In the genomic region with DNA sequence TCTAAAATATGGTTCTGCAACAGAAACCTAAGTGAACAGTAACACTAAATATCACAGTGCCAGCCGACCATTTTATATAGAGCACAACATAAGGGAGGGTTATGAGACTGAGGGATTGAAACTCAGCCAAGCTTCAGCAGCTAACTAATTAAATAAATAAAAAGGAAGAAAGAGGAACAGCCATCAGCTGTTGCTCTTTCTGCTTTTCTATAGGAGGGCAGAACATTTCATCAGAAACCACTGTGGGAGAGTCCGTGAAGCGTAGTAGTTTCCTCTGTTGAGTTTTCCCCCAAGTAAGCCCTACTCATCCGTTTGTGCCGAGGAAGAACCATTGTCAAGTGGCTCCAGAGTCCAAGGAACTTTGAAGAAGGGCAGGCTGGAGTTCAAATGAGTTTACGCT, we compare ENCODE assay signal across 13 cellular contexts.
DNase-seq lines count a peak whose midpoint lies in the region; TF ChIP-seq lines count a peak whose summit lies in the region.
"Had no signal": no experiment of that assay in that cellular context is flagged by ENCODE, and none has a peak within 500 bp of the region (broad histone marks: within the 10 kb centered on the region; RNA-seq: fewer than 3 reads in every experiment).

No MANE protein-coding gene starts in this region.

- TF ChIP-seq CTCF in brain (conservative IDR thresholded peaks at IDR 0.05) (no peak), neural crest cell (conservative IDR thresholded peaks at IDR 0.05) (no peak), endothelial cell (IDR thresholded peaks at IDR 0.05; ENCODE audit: unreplicated experiment) (no peak)

- peak overlapping the region in 3 of 5 experiments; percentile 2 to 59 (median 51) for H3K4me3 Mint-ChIP-seq in brain
- no peak overlapping the region for H3K4me3 Mint-ChIP-seq in neural crest cell
- no peak overlapping the region for H3K4me3 Mint-ChIP-seq in endothelial cell (ENCODE audit: unreplicated experiment)
- H3K4me3 Mint-ChIP-seq: CD8-positive, alpha-beta memory T cell had no signal

- H3K27me3 Mint-ChIP-seq in brain (no peaks in the 10 kb centered on the region), neural crest cell (ENCODE audit: low read depth) (no peaks in the 10 kb centered on the region), endothelial cell (ENCODE audit: unreplicated experiment) (no peaks in the 10 kb centered on the region)
- H3K27me3 Mint-ChIP-seq: CD8-positive, alpha-beta memory T cell had no signal

- peaks cover 0 to 23% (median 3%) of the 10 kb centered on the region in 5 experiments for H3K9me3 Mint-ChIP-seq in brain
- peaks cover 14% of the 10 kb centered on the region for H3K9me3 Mint-ChIP-seq in neural crest cell
- no peaks in the 10 kb centered on the region for H3K9me3 Mint-ChIP-seq in endothelial cell (ENCODE audit: unreplicated experiment)

- DNase-seq in Daoy (ENCODE audit: low read depth) (peak; percentile 7), NOMO-1 (lab: John Stamatoyannopoulos, UW; ENCODE audit: unreplicated experiment in 2 of 2) (peak; percentile 45 to 77), neural crest cell (ENCODE audit: low read depth, low spot score) (no peak), dedifferentiated amniotic fluid mesenchymal stem cell (ENCODE audit: extremely low spot score) (no peak), NCI-H82 treated with DMSO at 0.1 percent for 48 hours (lab: John Stamatoyannopoulos, UW; ENCODE audit: unreplicated experiment) (no peak), endothelial cell (ENCODE audit: low spot score) (no peak)
- DNase-seq in activated effector memory CD4-positive, alpha-beta T cell treated with Interleukin-2 at 50 U/mL for 16 hours, result no peak
- DNase-seq: CD8-positive, alpha-beta memory T cell; NCI-H187 treated with DMSO at 0.1 percent for 48 hours; NCI-H446; NCI-H748 treated with DMSO at 0.1 percent for 48 hours; SW 1271 had no signal

- H3K36me3 Mint-ChIP-seq in brain (peaks cover 36% of the 10 kb centered on the region), neural crest cell (ENCODE audit: low read depth) (peaks cover 3% of the 10 kb centered on the region), endothelial cell (ENCODE audit: low read depth, unreplicated experiment) (peaks cover 16% of the 10 kb centered on the region)
- H3K36me3 Mint-ChIP-seq: CD8-positive, alpha-beta memory T cell had no signal

- H3K4me1 Mint-ChIP-seq in brain (peaks cover 52% of the 10 kb centered on the region), neural crest cell (peaks cover 31% of the 10 kb centered on the region), endothelial cell (ENCODE audit: unreplicated experiment) (peaks cover 3% of the 10 kb centered on the region)
- H3K4me1 Mint-ChIP-seq: CD8-positive, alpha-beta memory T cell had no signal

- H3K27ac Mint-ChIP-seq in brain, result peak overlapping the region in 3 of 5 experiments; percentile 29 to 90 (median 79)
- peak overlapping the region; percentile 63 for H3K27ac Mint-ChIP-seq in neural crest cell (ENCODE audit: unreplicated experiment)
- H3K27ac Mint-ChIP-seq in endothelial cell (ENCODE audit: unreplicated experiment), result no peak overlapping the region
- H3K27ac Mint-ChIP-seq: CD8-positive, alpha-beta memory T cell had no signal

Comparison
In these comparisons a context has a peak if more than half of its experiments do, and no peak if none do; other contexts are left out.
1. DNase-seq: peak in Daoy (single experiment) and NOMO-1 (2 of 2); none in neural crest cell (single experiment), dedifferentiated amniotic fluid mesenchymal stem cell (single experiment), NCI-H82 treated with DMSO at 0.1 percent for 48 hours (single experiment), activated effector memory CD4-positive, alpha-beta T cell treated with Interleukin-2 at 50 U/mL for 16 hours (single experiment) and endothelial cell (single experiment).
2. H3K4me3 Mint-ChIP-seq: peak in brain (3 of 5); none in neural crest cell (single experiment) and endothelial cell (single experiment).